In the genomic region with DNA sequence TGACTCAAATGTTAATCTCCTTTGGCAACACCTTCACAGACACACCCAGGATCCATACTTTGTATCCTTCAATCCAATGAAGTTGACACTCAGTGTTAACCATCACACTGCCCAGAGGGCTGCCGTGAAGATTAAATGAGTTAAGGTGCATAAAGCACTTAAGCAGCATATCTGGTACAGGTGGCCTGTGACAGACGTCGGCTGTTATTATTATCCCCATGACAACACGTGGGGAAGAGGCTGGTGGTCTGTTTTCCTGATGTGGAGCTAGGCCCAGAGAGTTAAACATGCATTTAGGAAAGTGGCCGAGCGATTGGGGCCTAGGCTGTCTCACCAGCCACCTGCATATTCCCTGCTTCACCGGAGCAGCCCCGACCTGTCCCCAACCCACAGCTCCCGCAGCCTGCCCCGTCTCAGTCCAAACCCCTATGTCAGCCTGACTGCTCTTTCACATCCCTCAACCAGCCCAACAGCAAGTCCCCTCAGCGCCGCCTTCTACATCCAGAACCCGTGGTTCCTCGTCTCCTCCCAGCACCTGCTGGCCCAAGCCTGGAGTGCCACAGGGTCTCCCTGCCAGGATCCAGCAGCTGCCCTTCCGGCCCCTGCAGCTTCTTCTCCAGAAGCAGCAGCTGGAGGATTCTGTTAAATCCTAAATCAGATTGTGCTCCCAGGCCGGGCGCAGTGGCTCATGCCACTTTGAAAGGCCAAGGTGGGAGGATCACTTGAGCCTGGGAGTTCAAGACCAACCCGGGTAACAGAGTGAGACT, we compare ENCODE assay signal across 17 cellular contexts.
"Had no signal": no experiment of that assay in that cellular context is flagged by ENCODE, and none has a peak within 500 bp of the region (broad histone marks: within the 10 kb centered on the region; RNA-seq: fewer than 3 reads in every experiment).

No MANE protein-coding gene starts in this region.

- H3K27ac ChIP-seq: colonic mucosa, heart left ventricle, skin epidermis, thoracic aorta, transverse colon had no signal

- H3K4me1 Mint-ChIP-seq: stimulated activated naive B cell treated with anti-CD40 and anti-IgM and Interleukin-4, amounts not matched to agents 10 μg/mL and 1 μg/mL and 100 μg/mL, for 72 hours had no signal

- H3K4me3 Mint-ChIP-seq: naive thymus-derived CD4-positive, alpha-beta T cell; stimulated activated naive B cell treated with anti-CD40 and anti-IgM and Interleukin-4, amounts not matched to agents 10 μg/mL and 1 μg/mL and 100 μg/mL, for 72 hours; stimulated activated naive CD8-positive, alpha-beta T cell treated with anti-CD3 and anti-CD28 coated beads, Interleukin-15, amount 100 ng/mL, for 72 hours had no signal

- ATAC-seq: heart left ventricle; left colon; naive thymus-derived CD4-positive, alpha-beta T cell; sciatic nerve; stimulated activated naive B cell treated with anti-CD40 and anti-IgM and Interleukin-4, amounts not matched to agents 10 μg/mL and 1 μg/mL and 100 μg/mL, for 72 hours; stimulated activated naive CD8-positive, alpha-beta T cell treated with anti-CD3 and anti-CD28 coated beads, Interleukin-15, amount 100 ng/mL, for 72 hours had no signal

- DNase-seq: colonic mucosa; dermis blood vessel endothelial cell; erythroblast; foreskin melanocyte; heart left ventricle; hippocampal formation; left colon; mesendoderm; naive thymus-derived CD4-positive, alpha-beta T cell; stimulated activated CD4-positive, alpha-beta T cell treated with anti-CD3 and anti-CD28 coated beads, Interleukin-2, amount 100 ng/mL, for 24 hours; stimulated activated CD4-positive, alpha-beta T cell treated with anti-CD3 and anti-CD28 coated beads, Interleukin-4, amount 100 ng/mL, for 4 hours; stimulated activated naive B cell treated with anti-CD40 and anti-IgM and Interleukin-4, amounts not matched to agents 10 μg/mL and 1 μg/mL and 100 μg/mL, for 72 hours; stimulated activated naive CD8-positive, alpha-beta T cell treated with anti-CD3 and anti-CD28 coated beads, Interleukin-15, amount 100 ng/mL, for 72 hours; transverse colon had no signal

- H3K4me3 ChIP-seq: colonic mucosa, heart left ventricle, skin epidermis, thoracic aorta, transverse colon had no signal

- H3K27ac Mint-ChIP-seq: stimulated activated naive B cell treated with anti-CD40 and anti-IgM and Interleukin-4, amounts not matched to agents 10 μg/mL and 1 μg/mL and 100 μg/mL, for 72 hours had no signal

- H3K27me3 ChIP-seq: colonic mucosa had no signal

- H3K4me1 ChIP-seq: colonic mucosa, transverse colon had no signal

- H3K36me3 ChIP-seq: colonic mucosa, heart left ventricle, thoracic aorta, transverse colon had no signal

- H3K36me3 Mint-ChIP-seq: naive thymus-derived CD4-positive, alpha-beta T cell; stimulated activated naive B cell treated with anti-CD40 and anti-IgM and Interleukin-4, amounts not matched to agents 10 μg/mL and 1 μg/mL and 100 μg/mL, for 72 hours had no signal

- H3K9me3 Mint-ChIP-seq: naive thymus-derived CD4-positive, alpha-beta T cell; stimulated activated naive B cell treated with anti-CD40 and anti-IgM and Interleukin-4, amounts not matched to agents 10 μg/mL and 1 μg/mL and 100 μg/mL, for 72 hours; stimulated activated naive CD8-positive, alpha-beta T cell treated with anti-CD3 and anti-CD28 coated beads, Interleukin-15, amount 100 ng/mL, for 72 hours had no signal

- H3K9me3 ChIP-seq: colonic mucosa, heart left ventricle, thoracic aorta, transverse colon had no signal
